Comparison of ENCODE assay signal across 18 cellular contexts in the genomic region with DNA sequence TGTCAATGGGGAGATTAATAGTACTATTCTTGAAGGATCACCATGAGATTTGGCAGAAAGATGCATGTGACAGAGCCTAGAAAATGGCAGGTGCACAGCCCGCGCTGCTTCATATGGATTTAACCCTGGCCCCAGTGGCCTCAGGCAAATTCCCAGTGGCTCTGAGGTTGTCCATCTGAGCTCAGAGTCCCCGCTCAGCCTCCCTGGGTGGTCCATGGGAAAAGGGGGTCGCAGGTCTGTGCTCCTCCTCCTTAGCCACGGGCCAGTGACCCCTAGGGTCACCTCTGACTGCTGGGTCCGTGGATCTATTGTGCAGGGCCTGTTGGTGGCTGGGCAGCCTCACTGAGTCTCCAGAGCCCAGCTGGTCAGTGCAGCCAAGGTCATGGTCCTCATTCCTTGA.
A peak's percentile ranks its signal among the peaks of the same experiment; 100 is the strongest.
DNase-seq lines count a peak whose midpoint lies in the region; ATAC-seq, FAIRE-seq and TF ChIP-seq lines count a peak whose summit lies in the region.
"Had no signal": no experiment of that assay in that cellular context is flagged by ENCODE, and none has a peak within 500 bp of the region (broad histone marks: within the 10 kb centered on the region; RNA-seq: fewer than 3 reads in every experiment).

No MANE protein-coding gene starts in this region.

- no peak overlapping the region for H3K56ac ChIP-seq in IMR-90 (ENCODE audit: extremely low read depth, insufficient read depth, low read length)

- no peak overlapping the region for H2BK15ac ChIP-seq in IMR-90 (ENCODE audit: low read depth, low read length)

- no peak for TF ChIP-seq POLR2A in IMR-90 (IDR thresholded peaks at IDR 0.05; ENCODE audit: low read depth, low read length)
- TF ChIP-seq POLR2A in K562 (conservative IDR thresholded peaks at IDR 0.05) = no peak

- no peak overlapping the region for H2BK5ac ChIP-seq in IMR-90 (ENCODE audit: low read depth, low read length, poor library complexity, severe bottlenecking)

- H2AFZ ChIP-seq in IMR-90 (replicated peaks; ENCODE audit: low read length, poor library complexity) (peak overlapping the region; percentile 38), K562 (ENCODE audit: low read depth, low read length) (no peak overlapping the region)

- H3K79me2 ChIP-seq in K562 (ENCODE audit: control insufficient read depth, insufficient read depth, low read length) = no peaks in the 10 kb centered on the region

- intact Hi-C loops in IMR-90 (cut with micrococcal nuclease) (loop anchor here (10.0 kb wide), 1 partner anchor 265 kb away; no protein-coding TSS in a partner anchor), K562 (cut with micrococcal nuclease) (loop anchor here (10.0 kb wide), 1 partner anchor 175 kb away; the partner anchor contains the start of gene CPEB4)

- H3K9me3 ChIP-seq in IMR-90 (ENCODE audit: control insufficient read depth, insufficient read depth, low read length) = no peaks in the 10 kb centered on the region
- no peaks in the 10 kb centered on the region for H3K9me3 ChIP-seq in K562 (replicated peaks; ENCODE audit: control insufficient read depth, insufficient read depth, low read depth, low read length)
- no peaks in the 10 kb centered on the region for H3K9me3 ChIP-seq in subcutaneous abdominal adipose tissue (ENCODE audit: control insufficient read depth in 5 of 5, low read length in 5 of 5)
- H3K9me3 ChIP-seq: A549, Caco-2, HAP-1 had no signal

- no peak overlapping the region for H3K4me2 ChIP-seq in IMR-90 (ENCODE audit: low read depth, low read length)
- H3K4me2 ChIP-seq in K562 (ENCODE audit: insufficient read depth, low read length) = no peak overlapping the region
- H3K4me2 ChIP-seq: A549 had no signal

- H3K4me1 ChIP-seq in IMR-90 (ENCODE audit: control insufficient read depth, insufficient read depth, low read length) = peaks cover 5% of the 10 kb centered on the region
- peaks cover 7 to 12% of the 10 kb centered on the region in 2 experiments; a peak in 4 of 5 replicates for H3K4me1 ChIP-seq in K562 (replicated peaks in 1 of 2; ENCODE audit: control insufficient read depth in 2 of 2, insufficient read depth in 2 of 2, low read length in 2 of 2)
- peaks cover 6 to 89% (median 54%) of the 10 kb centered on the region in 5 donors for H3K4me1 ChIP-seq in subcutaneous abdominal adipose tissue (ENCODE audit: control insufficient read depth in 5 of 5, insufficient read depth in 5 of 5, low read length in 5 of 5)
- H3K4me1 ChIP-seq: Caco-2, HAP-1 had no signal

- H4K91ac ChIP-seq in IMR-90 (ENCODE audit: insufficient read depth, low read depth, low read length) = no peak overlapping the region

- H3K18ac ChIP-seq in IMR-90 (ENCODE audit: low read depth, low read length) = no peak overlapping the region

- H2BK120ac ChIP-seq in IMR-90 (ENCODE audit: low read depth, low read length) = no peak overlapping the region

- no peak overlapping the region for H2AK5ac ChIP-seq in IMR-90 (ENCODE audit: low read depth, low read length)

- no peaks in the 10 kb centered on the region for H3K79me1 ChIP-seq in IMR-90 (ENCODE audit: low read depth in 1 of 2, low read length in 2 of 2)

- WGBS in IMR-90 (ENCODE audit: extremely low coverage in 2 of 2, insufficient read length in 1 of 2), 2 experiments = 60% methylated on average over 2 of the region's 6 CpGs; no CpG with 5 or more reads in 1 of the 2 experiments
- WGBS in K562 (ENCODE audit: insufficient coverage, low coverage, missing lambda C conversion rate) = 52% methylated on average over 6 of the region's 6 CpGs

- no peak overlapping the region for H2AK9ac ChIP-seq in IMR-90 (replicated peaks; ENCODE audit: low read depth, low read length, poor library complexity)

- DNase-seq in IMR-90 (no peak), K562 (ENCODE audit: extremely low read depth in 1 of 4, low spot score in 3 of 4) (no peak), nephron progenitor cell (peak; percentile 63), type B pancreatic cell (ENCODE audit: extremely low spot score, unreplicated experiment) (no peak)
- DNase-seq: AML-193; Caco-2; CD4-positive, alpha-beta T cell; GDM1 had no signal

- TF ChIP-seq RAD21 in IMR-90 (IDR thresholded peaks at IDR 0.05; ENCODE audit: low read length) (no peak), K562 (CRISPR knock-in tag; conservative IDR thresholded peaks at IDR 0.05 in 1 of 2, IDR thresholded peaks at IDR 0.05 in 1 of 2) (no peak)

- POLR2A ChIA-PET in IMR-90 (lab: Charles Lee; ENCODE audit: unreplicated experiment) = no interaction called here
- POLR2A ChIA-PET in K562 (lab: Yijun Ruan, JAX) = interaction anchor here (1.0 kb wide), 2 partner anchors 9 to 13 kb away, joined by 3 to 4 read pairs; no protein-coding TSS in a partner anchor

- H4K8ac ChIP-seq in IMR-90 (ENCODE audit: low read depth in 2 of 2, low read length in 2 of 2) = no peak overlapping the region

- no peaks in the 10 kb centered on the region for H4K20me1 ChIP-seq in IMR-90 (ENCODE audit: insufficient read depth, low read length)
- H4K20me1 ChIP-seq in K562 (replicated peaks; ENCODE audit: control insufficient read depth, insufficient read depth, low read length) = no peaks in the 10 kb centered on the region

- dilution Hi-C loops in IMR-90 (cut with HindIII; ENCODE audit: low sequenced_read_pairs, unreplicated experiment) = no loop called here

- H3K9ac ChIP-seq in IMR-90 (ENCODE audit: low read depth, low read length) (no peak overlapping the region), K562 (ENCODE audit: insufficient read depth in 1 of 2, low read depth in 2 of 2, low read length in 2 of 2) (no peak overlapping the region), subcutaneous abdominal adipose tissue (ENCODE audit: low read length in 5 of 5) (peak overlapping the region in 1 of 5 donors; percentile 28)

- no peak overlapping the region for H3K23ac ChIP-seq in IMR-90 (ENCODE audit: low read depth, low read length)

- H3K4me1 Mint-ChIP-seq in nephron progenitor cell (peaks cover 71% of the 10 kb centered on the region), type B pancreatic cell (ENCODE audit: unreplicated experiment) (peaks cover 31% of the 10 kb centered on the region)

- H3K9me3 Mint-ChIP-seq in nephron progenitor cell (no peaks in the 10 kb centered on the region), type B pancreatic cell (no peaks in the 10 kb centered on the region)
- H3K9me3 Mint-ChIP-seq: CD4-positive, alpha-beta T cell had no signal

- peaks cover 9% of the 10 kb centered on the region for H3K27me3 Mint-ChIP-seq in nephron progenitor cell (ENCODE audit: low read depth, poor library complexity)
- H3K27me3 Mint-ChIP-seq in type B pancreatic cell = peaks cover 4% of the 10 kb centered on the region
- H3K27me3 Mint-ChIP-seq: CD4-positive, alpha-beta T cell had no signal

- no peak overlapping the region for H3K4me3 Mint-ChIP-seq in nephron progenitor cell
- no peak overlapping the region for H3K4me3 Mint-ChIP-seq in type B pancreatic cell
- H3K4me3 Mint-ChIP-seq: CD4-positive, alpha-beta T cell had no signal

- H3K4me3 ChIP-seq in IMR-90 (ENCODE audit: insufficient read depth, low read depth, low read length) = no peak overlapping the region
- H3K4me3 ChIP-seq in K562 = no peak overlapping the region
- no peak overlapping the region for H3K4me3 ChIP-seq in subcutaneous abdominal adipose tissue (ENCODE audit: low read depth in 1 of 5, low read length in 5 of 5)
- H3K4me3 ChIP-seq: A549, HAP-1 had no signal

- H3K9me1 ChIP-seq in IMR-90 (ENCODE audit: insufficient read depth, low read length) (peaks cover 4% of the 10 kb centered on the region), K562 (ENCODE audit: control insufficient read depth, insufficient read depth, low read length) (no peaks in the 10 kb centered on the region)

- no peaks in the 10 kb centered on the region for H3K36me3 Mint-ChIP-seq in nephron progenitor cell (ENCODE audit: low read depth)
- no peaks in the 10 kb centered on the region for H3K36me3 Mint-ChIP-seq in type B pancreatic cell

- FAIRE-seq in K562 (lab: Jason Lieb, UNC) = no peak
- FAIRE-seq: A549, D721Med, GM12892, GM18507 had no signal

- ATAC-seq in IMR-90 (ENCODE audit: low read depth) (no peak), K562 (no peak), HG03280 (IDR thresholded peaks at IDR 0.05; ENCODE audit: unreplicated experiment) (no peak), GM21717 (IDR thresholded peaks at IDR 0.05; ENCODE audit: unreplicated experiment) (no peak)
- ATAC-seq: A549 had no signal

- TF ChIP-seq CTCF in IMR-90 (conservative IDR thresholded peaks at IDR 0.05; ENCODE audit: low read depth, low read length) (no peak), K562 (IDR thresholded peaks at IDR 0.05 in 2 of 3, conservative IDR thresholded peaks at IDR 0.05 in 1 of 3; ENCODE audit: insufficient read depth in 2 of 3, low read depth in 1 of 3, low read length in 3 of 3) (no peak), nephron progenitor cell (IDR thresholded peaks at IDR 0.05) (no peak), type B pancreatic cell (conservative IDR thresholded peaks at IDR 0.05) (no peak)

- BruUV-seq in IMR-90 (replicated peaks; lab: Mats Ljungman, UMichigan) = no TSS peak
- no TSS peak for BruUV-seq in K562 (replicated peaks; lab: Mats Ljungman, UMichigan)

- H4K5ac ChIP-seq in IMR-90 (ENCODE audit: low read depth, low read length) = no peak overlapping the region

- H3K27me3 ChIP-seq in IMR-90 (ENCODE audit: control insufficient read depth, insufficient read depth, low read length) (no peaks in the 10 kb centered on the region), K562 (ENCODE audit: control insufficient read depth in 2 of 2, insufficient read depth in 2 of 2, low read length in 2 of 2) (no peaks in the 10 kb centered on the region), subcutaneous abdominal adipose tissue (ENCODE audit: control insufficient read depth in 5 of 5, insufficient read depth in 4 of 5, low read length in 5 of 5) (no peaks in the 10 kb centered on the region)

- H3K27ac ChIP-seq in IMR-90 (ENCODE audit: insufficient read depth, low read length) (no peak overlapping the region), K562 (ENCODE audit: extremely low read depth, low read depth, low read length) (no peak overlapping the region), subcutaneous abdominal adipose tissue (ENCODE audit: low read depth, low read length) (peak overlapping the region; percentile 42)
- H3K27ac ChIP-seq: 22Rv1, C4-2B had no signal

- no peak for TF ChIP-seq EP300 in K562 (IDR thresholded peaks at IDR 0.05; ENCODE audit: low read length)

- no peak overlapping the region for H3K4ac ChIP-seq in IMR-90 (ENCODE audit: low read depth, low read length)

- no peak overlapping the region for H3K14ac ChIP-seq in IMR-90 (replicated peaks; ENCODE audit: low read depth, low read length)

- H3K36me3 ChIP-seq in IMR-90 (ENCODE audit: control insufficient read depth, insufficient read depth, low read length) = no peaks in the 10 kb centered on the region
- no peaks in the 10 kb centered on the region for H3K36me3 ChIP-seq in K562 (ENCODE audit: control insufficient read depth, insufficient read depth, low read length)
- no peaks in the 10 kb centered on the region for H3K36me3 ChIP-seq in subcutaneous abdominal adipose tissue (ENCODE audit: control insufficient read depth in 5 of 5, insufficient read depth in 5 of 5, low read length in 5 of 5)
- H3K36me3 ChIP-seq: HAP-1 had no signal

- H3K27ac Mint-ChIP-seq in nephron progenitor cell (no peak overlapping the region), type B pancreatic cell (no peak overlapping the region)
- H3K27ac Mint-ChIP-seq: CD4-positive, alpha-beta T cell had no signal

- CTCF ChIA-PET in IMR-90 (lab: Yijun Ruan, JAX) = no interaction called here
- CTCF ChIA-PET in K562 (lab: Yijun Ruan, JAX; ENCODE audit: low intra/inter-chr PET ratio) = no interaction called here

- in situ Hi-C loops in IMR-90 (cut with MboI; ENCODE audit: low sequenced_read_pairs) = no loop called here
- in situ Hi-C loops in K562 (cut with MboI) = no loop called here

- H2BK20ac ChIP-seq in IMR-90 (ENCODE audit: low read depth, low read length) = no peak overlapping the region
